11 cellular contexts compared by ENCODE assay signal in the genomic region with DNA sequence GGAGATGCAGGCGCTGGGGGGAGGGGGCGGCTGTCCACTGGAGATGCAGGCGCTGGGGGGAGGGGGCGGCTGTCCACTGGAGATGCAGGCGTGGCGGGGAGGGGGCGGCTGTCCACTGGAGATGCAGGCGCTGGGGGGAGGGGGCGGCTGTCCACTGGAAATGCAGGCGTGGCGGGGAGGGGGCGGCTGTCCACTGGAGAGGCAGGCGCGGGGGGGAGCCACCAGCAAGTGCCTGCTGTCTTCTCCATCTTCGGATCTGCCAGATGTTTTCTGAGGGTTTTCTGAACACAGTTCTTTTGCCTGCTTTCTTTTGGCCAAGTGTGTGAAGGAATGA. TPM values are rescaled to one million over a fixed set of nuclear protein-coding genes. Genes with fewer than 3 reads are reported as not detected.
A peak's percentile ranks its signal among the peaks of the same experiment; 100 is the strongest.
DNase-seq lines count a peak whose midpoint lies in the region; TF ChIP-seq lines count a peak whose summit lies in the region.
"Not testable (repeated sequence)": the region's sequence is repeated elsewhere in the genome, so short reads cannot be mapped to it uniquely, and the experiment has no call there.
"Had no signal": no experiment of that assay in that cellular context is flagged by ENCODE, and none has a peak within 500 bp of the region (broad histone marks: within the 10 kb centered on the region; RNA-seq: fewer than 3 reads in every experiment).

No MANE protein-coding gene starts in this region.

- not testable (repeated sequence) for H2AK5ac ChIP-seq in mesendoderm (ENCODE audit: low read length); trophoblast cell (ENCODE audit: low read length)

- H3K4me2 ChIP-seq in mesendoderm (ENCODE audit: low read length) (peak overlapping the region; percentile 52), trophoblast cell (ENCODE audit: low read length) (peak overlapping the region; percentile 59)

- H3K4me3 ChIP-seq in A673 (ENCODE audit: low read depth, low read length, poor library complexity, severe bottlenecking) (peak overlapping the region; percentile 36), adipocyte (ENCODE audit: low read length) (peak overlapping the region; percentile 83), suprapubic skin (peak overlapping the region; percentile 34)
- H3K4me3 ChIP-seq in colonic mucosa; mesendoderm (ENCODE audit: low read length); trophoblast cell (ENCODE audit: low read depth, low read length): not testable (repeated sequence)

- not testable (repeated sequence) for TF ChIP-seq EP300 in suprapubic skin (IDR thresholded peaks at IDR 0.05)

- H3K27ac Mint-ChIP-seq in HFFc6 = peak overlapping the region; percentile 91
- not testable (repeated sequence) for H3K27ac Mint-ChIP-seq in glutamatergic neuron (ENCODE audit: unreplicated experiment)

- peaks cover 64% of the 10 kb centered on the region for H3K4me1 Mint-ChIP-seq in HFFc6 (ENCODE audit: low read depth)
- H3K4me1 Mint-ChIP-seq in glutamatergic neuron (ENCODE audit: low read depth, unreplicated experiment) = peaks cover 18% of the 10 kb centered on the region

- H3K4me1 ChIP-seq in A673 (ENCODE audit: insufficient read depth, low read length, poor library complexity, severe bottlenecking) (peaks cover 31% of the 10 kb centered on the region), adipocyte (ENCODE audit: control insufficient read depth, insufficient read depth, low read length) (peaks cover 56% of the 10 kb centered on the region), mesendoderm (ENCODE audit: control insufficient read depth, low read depth, low read length) (peaks cover 13% of the 10 kb centered on the region), trophoblast cell (ENCODE audit: control insufficient read depth in 1 of 2, insufficient read depth in 2 of 2, low read length in 2 of 2) (peaks cover 28 to 45% of the 10 kb centered on the region in 2 experiments), suprapubic skin (peaks cover 81% of the 10 kb centered on the region)
- H3K4me1 ChIP-seq in colonic mucosa = not testable (repeated sequence)

- WGBS in mesendoderm (ENCODE audit: extremely low coverage, insufficient coverage, low lambda C conversion rate) = no CpG with 5 or more reads among the region's 15 CpGs
- no CpG with 5 or more reads among the region's 15 CpGs for WGBS in trophoblast cell (ENCODE audit: extremely low coverage, insufficient coverage, insufficient read length)
- 42% methylated on average over 9 of the region's 15 CpGs for WGBS in suprapubic skin

- not testable (repeated sequence) for H3K4ac ChIP-seq in mesendoderm (ENCODE audit: low read depth, low read length); trophoblast cell (ENCODE audit: low read depth, low read length)

- BruUV-seq in A673 (replicated peaks; lab: Mats Ljungman, UMichigan) = not testable (repeated sequence)

- H3K79me1 ChIP-seq in mesendoderm (ENCODE audit: low read length) (peaks cover 28% of the 10 kb centered on the region), trophoblast cell (ENCODE audit: low read length) (peaks cover 29% of the 10 kb centered on the region)

- not testable (repeated sequence) for H3K18ac ChIP-seq in mesendoderm (ENCODE audit: low read length); trophoblast cell (ENCODE audit: low read length)

- intact Hi-C loops in A673 (cut with micrococcal nuclease; ENCODE audit: unreplicated experiment) = loop anchor here (5.0 to 10.0 kb wide), 2 partner anchors 187 to 480 kb away; partner anchors contain the start of gene RNU6ATAC
- intact Hi-C loops in colonic mucosa (cut with DNase I) = not testable (repeated sequence)

- H3K27me3 Mint-ChIP-seq in HFFc6 (ENCODE audit: insufficient read depth) = peaks cover 20% of the 10 kb centered on the region
- not testable (repeated sequence) for H3K27me3 Mint-ChIP-seq in glutamatergic neuron (ENCODE audit: unreplicated experiment)

- peaks cover 70% of the 10 kb centered on the region for H3K79me2 ChIP-seq in mesendoderm (ENCODE audit: control insufficient read depth, insufficient read depth, low read length)
- peaks cover 49% of the 10 kb centered on the region for H3K79me2 ChIP-seq in trophoblast cell (ENCODE audit: control insufficient read depth, insufficient read depth, low read length, poor library complexity)

- H2BK5ac ChIP-seq in mesendoderm (ENCODE audit: low read length); trophoblast cell (ENCODE audit: low read depth, low read length, poor library complexity): not testable (repeated sequence)

- H3K9me3 ChIP-seq in A673 (ENCODE audit: low read depth, low read length, poor library complexity, severe bottlenecking); adipocyte (ENCODE audit: control insufficient read depth, low read length); colonic mucosa; trophoblast cell (ENCODE audit: insufficient read depth, low read depth, low read length); suprapubic skin: not testable (repeated sequence)

- not testable (repeated sequence) for H3K27me3 ChIP-seq in A673 (replicated peaks; ENCODE audit: insufficient read depth, low read depth, low read length, poor library complexity); adipocyte (replicated peaks; ENCODE audit: control insufficient read depth, insufficient read depth, low read length); mesendoderm (ENCODE audit: insufficient read depth, low read length, poor library complexity); trophoblast cell (ENCODE audit: insufficient read depth, low read length)
- H3K27me3 ChIP-seq in colonic mucosa (peaks cover 17% of the 10 kb centered on the region), suprapubic skin (peaks cover 14% of the 10 kb centered on the region)

- H3K36me3 Mint-ChIP-seq in HFFc6 (ENCODE audit: low read depth) = peaks cover 45% of the 10 kb centered on the region
- H3K36me3 Mint-ChIP-seq in glutamatergic neuron (ENCODE audit: unreplicated experiment) = not testable (repeated sequence)

- not testable (repeated sequence) for H2BK120ac ChIP-seq in mesendoderm (ENCODE audit: low read depth, low read length); trophoblast cell (ENCODE audit: insufficient read depth, low read length, poor library complexity)

- TF ChIP-seq POLR2A in suprapubic skin (IDR thresholded peaks at IDR 0.05) = not testable (repeated sequence)

- not testable (repeated sequence) for H2AFZ ChIP-seq in trophoblast cell (ENCODE audit: insufficient read depth, low read length, poor library complexity)

- H3K27ac ChIP-seq in A673 (ENCODE audit: low read depth, low read length, poor library complexity, severe bottlenecking); mesendoderm (ENCODE audit: low read depth, low read length); trophoblast cell (ENCODE audit: low read depth, low read length): not testable (repeated sequence)
- H3K27ac ChIP-seq in colonic mucosa = peak overlapping the region; percentile 59
- peak overlapping the region; percentile 73 for H3K27ac ChIP-seq in suprapubic skin

- not testable (repeated sequence) for H4K91ac ChIP-seq in trophoblast cell (ENCODE audit: low read depth, low read length)

- POLR2A ChIA-PET in A673 (lab: Charles Lee; ENCODE audit: low non-redundant PET) = not testable (repeated sequence)

- not testable (repeated sequence) for TF ChIP-seq CTCF in A673 (conservative IDR thresholded peaks at IDR 0.05; ENCODE audit: low read depth, low read length); HFFc6 (IDR thresholded peaks at IDR 0.05); colonic mucosa (IDR thresholded peaks at IDR 0.05); glutamatergic neuron (IDR thresholded peaks at IDR 0.05; ENCODE audit: partially characterized antibody, unreplicated experiment); suprapubic skin (IDR thresholded peaks at IDR 0.05)

- H3K9ac ChIP-seq in adipocyte (ENCODE audit: low read length); colonic mucosa (ENCODE audit: low read depth in 2 of 2, low read length in 2 of 2); trophoblast cell (ENCODE audit: low read length): not testable (repeated sequence)
- peak overlapping the region; percentile 35 for H3K9ac ChIP-seq in mesendoderm (ENCODE audit: low read length)

- not testable (repeated sequence) for DNase-seq in A673 (ENCODE audit: low spot score); HFFc6; adipocyte (ENCODE audit: low read depth); colonic mucosa; glutamatergic neuron; mesendoderm; trophoblast cell; suprapubic skin (ENCODE audit: low spot score in 2 of 2)

- peak overlapping the region; percentile 92 for H3K4me3 Mint-ChIP-seq in HFFc6
- peak overlapping the region; percentile 32 for H3K4me3 Mint-ChIP-seq in glutamatergic neuron (ENCODE audit: unreplicated experiment)

- CTCF ChIA-PET in A673 (lab: Charles Lee) = not testable (repeated sequence)

- H4K5ac ChIP-seq in mesendoderm (ENCODE audit: low read length) = not testable (repeated sequence)

- H2BK15ac ChIP-seq in mesendoderm (replicated peaks; ENCODE audit: low read depth) = not testable (repeated sequence)

- not testable (repeated sequence) for H3K23ac ChIP-seq in mesendoderm (ENCODE audit: low read length); trophoblast cell (ENCODE audit: low read length)

- H4K12ac ChIP-seq in trophoblast cell (ENCODE audit: low read depth, low read length) = not testable (repeated sequence)

- H2BK12ac ChIP-seq in trophoblast cell (ENCODE audit: low read length) = not testable (repeated sequence)

- not testable (repeated sequence) for H3K14ac ChIP-seq in trophoblast cell (ENCODE audit: low read length)

- H3K36me3 ChIP-seq in A673 (ENCODE audit: insufficient read depth, low read length, poor library complexity, severe bottlenecking); colonic mucosa; mesendoderm (ENCODE audit: control insufficient read depth, insufficient read depth, low read length); suprapubic skin: not testable (repeated sequence)
- peaks cover 11% of the 10 kb centered on the region for H3K36me3 ChIP-seq in adipocyte (ENCODE audit: control insufficient read depth, insufficient read depth, low read length, severe bottlenecking)
- H3K36me3 ChIP-seq in trophoblast cell (ENCODE audit: control insufficient read depth in 1 of 2, insufficient read depth in 2 of 2, low read length in 2 of 2) = peaks cover 47 to 51% of the 10 kb centered on the region in 2 experiments

- H3K9me3 Mint-ChIP-seq in HFFc6; glutamatergic neuron (ENCODE audit: unreplicated experiment): not testable (repeated sequence)

- not testable (repeated sequence) for H3K56ac ChIP-seq in mesendoderm (ENCODE audit: low read length)

- H4K8ac ChIP-seq in mesendoderm (ENCODE audit: low read depth, low read length); trophoblast cell (ENCODE audit: low read depth, low read length): not testable (repeated sequence)

RNA-seq across cellular contexts. Expression of gene COL5A1, which starts 2.7 kb away (rescaled TPM):
- total RNA-seq in A673 (2021) (33.6 and 37.6 TPM in 2 replicates), colonic mucosa (10 to 100 TPM; 10.9 to 21.7 TPM), glutamatergic neuron (ENCODE audit: unreplicated experiment) (28.9 TPM), suprapubic skin (10 to 100 TPM in 3 of 4 donors, 1 to 10 TPM in 1; 8.6 to 16.5 (median 15.4) TPM)
- total RNA-seq in HFFc6 (2021; fragmentation: NEBNext Ultra II Directional; extraction: Animal tissue kit (Norgen Biotek cat#: 25700)) = 100 to 1,000 TPM; 196 to 308 (median 225) TPM
- polyA plus RNA-seq in mesendoderm (2013, experiment 1 of 2) = 23.5 TPM
- polyA plus RNA-seq in mesendoderm (2013, experiment 2 of 2) = 21.5 TPM
- 431 and 476 TPM in 2 replicates for polyA plus RNA-seq in trophoblast cell (2013)
- total RNA-seq: Calu3, HepG2 had no signal
- polyA plus RNA-seq: CD14-positive monocyte, HepG2 had no signal
